Comparison of ENCODE assay signal across 31 cellular contexts in the genomic region with DNA sequence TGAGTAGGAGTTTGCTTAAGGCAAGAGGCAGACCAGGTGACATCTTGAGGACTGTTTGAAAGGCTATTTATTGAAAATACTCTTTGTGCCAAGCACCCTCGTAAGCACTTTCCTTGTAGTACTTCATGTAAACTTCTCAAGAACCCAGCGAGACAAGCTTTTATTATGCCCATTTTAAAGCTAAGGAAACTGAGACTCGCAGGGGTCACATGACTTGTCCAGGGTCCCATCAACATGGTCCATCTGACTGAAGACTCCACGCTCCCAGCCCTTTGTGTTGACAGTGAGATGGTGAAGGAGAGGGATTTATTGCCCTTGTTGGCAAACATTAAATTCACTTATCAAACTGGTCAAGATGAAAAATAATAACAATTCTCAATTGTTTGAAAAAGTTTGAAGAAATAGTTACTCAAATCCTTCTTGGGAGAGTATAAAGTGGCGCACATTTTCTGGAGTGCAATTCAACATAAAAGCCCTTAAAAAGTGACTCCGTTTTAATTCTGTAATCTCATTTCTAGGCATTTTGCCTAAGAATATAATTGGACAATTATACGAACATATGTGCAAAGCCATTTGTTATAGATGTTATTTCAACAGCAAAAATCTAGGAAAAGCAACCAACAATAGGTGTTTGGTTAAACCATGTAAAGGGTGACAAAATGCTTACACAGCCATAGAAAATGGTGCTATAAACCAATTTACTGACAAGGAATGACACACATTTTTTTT.
"Had no signal": no experiment of that assay in that cellular context is flagged by ENCODE, and none has a peak within 500 bp of the region (broad histone marks: within the 10 kb centered on the region; RNA-seq: fewer than 3 reads in every experiment).

No MANE protein-coding gene starts in this region.

- ATAC-seq: activated CD4-positive, CD25-positive, alpha-beta regulatory T cell treated with anti-CD3 and anti-CD28 coated beads, Interleukin-2, amount 50 U/mL, for 24 hours; gastrocnemius medialis; left ventricle myocardium superior; mucosa of descending colon; natural killer cell treated with Interleukin-12 subunit alpha and Interleukin-12 subunit beta and Interleukin-15 and Interleukin-18, amount 100 ng/mL, for 72 hours; stimulated activated memory B cell treated with anti-CD40 and anti-IgM and Interleukin-4, amounts not matched to agents 10 μg/mL and 1 μg/mL and 100 μg/mL, for 72 hours; T-helper 17 cell had no signal

- H3K36me3 ChIP-seq: gastrocnemius medialis, ovary, stomach, thyroid gland, WERI-Rb-1 had no signal

- H3K4me1 ChIP-seq: gastrocnemius medialis, thyroid gland had no signal

- H3K27ac Mint-ChIP-seq: activated naive CD4-positive, alpha-beta T cell treated with anti-CD3 and anti-CD28 coated beads, Interleukin-2, amount 10 ng/mL, durations not matched to agents 7 days and 5 days; activated naive CD8-positive, alpha-beta T cell treated with anti-CD3 and anti-CD28 coated beads, Interleukin-2, amount 10 ng/mL, durations not matched to agents 7 days and 5 days; activated T-helper 1 cell treated with anti-CD3 and anti-CD28 coated beads, Interleukin-12 subunit alpha, Interleukin-12 subunit beta, Interleukin-2, Interleukin-4 antibody, amounts not matched to agents 30 ng/mL and 10 ng/mL and 1 ng/mL, durations not matched to agents 14 hours and 24 hours and 36 hours; natural killer cell treated with Interleukin-12 subunit alpha and Interleukin-12 subunit beta and Interleukin-15 and Interleukin-18, amount 100 ng/mL, for 72 hours; progenitor cell of endocrine pancreas; stimulated activated memory B cell treated with anti-CD40 and anti-IgM and Interleukin-4, amounts not matched to agents 10 μg/mL and 1 μg/mL and 100 μg/mL, for 72 hours; T-helper 17 cell had no signal

- H3K4me1 Mint-ChIP-seq: activated naive CD4-positive, alpha-beta T cell treated with anti-CD3 and anti-CD28 coated beads, Interleukin-2, amount 10 ng/mL, durations not matched to agents 7 days and 5 days; activated naive CD8-positive, alpha-beta T cell treated with anti-CD3 and anti-CD28 coated beads, Interleukin-2, amount 10 ng/mL, durations not matched to agents 7 days and 5 days had no signal

- H3K27ac ChIP-seq: gastrocnemius medialis, ovary, stomach, thyroid gland, WERI-Rb-1 had no signal

- H3K4me3 ChIP-seq: gastrocnemius medialis, mucosa of descending colon, ovary, smooth muscle cell, stomach, thyroid gland had no signal

- DNase-seq: activated CD4-positive, alpha-beta T cell treated with anti-CD3 and anti-CD28 coated beads for 48 hours; activated CD4-positive, alpha-beta T cell treated with anti-CD3 and anti-CD28 coated beads, Interleukin-2, amount 50 U/mL, for 48 hours; activated CD8-positive, alpha-beta memory T cell treated with anti-CD3 and anti-CD28 coated beads, Interleukin-2, amount 50 U/mL, for 4 hours; activated gamma-delta T cell; activated naive CD4-positive, alpha-beta T cell treated with anti-CD3 and anti-CD28 coated beads, Interleukin-2, amount 10 ng/mL, durations not matched to agents 7 days and 5 days; activated naive CD8-positive, alpha-beta T cell treated with anti-CD3 and anti-CD28 coated beads, Interleukin-2, amount 10 ng/mL, durations not matched to agents 7 days and 5 days; activated T-cell treated with anti-CD3 and anti-CD28 coated beads, Interleukin-2, amount 50 U/mL, for 1 hour; amniotic stem cell; central memory CD4-positive, alpha-beta T cell; effector CD8-positive, alpha-beta T cell; erythroblast; gastrocnemius medialis; glutamatergic neuron; islet precursor cell; left ventricle myocardium superior; mucosa of descending colon; ovary; stimulated activated CD4-positive, alpha-beta T cell treated with anti-CD3 and anti-CD28 coated beads, Interleukin-1b, Interleukin-23, amount 100 ng/mL, for 48 hours; stimulated activated CD4-positive, alpha-beta T cell treated with anti-CD3 and anti-CD28 coated beads, Interleukin-4, amount 100 ng/mL, for 4 hours; stimulated activated CD8-positive, alpha-beta memory T cell treated with anti-CD3 and anti-CD28 coated beads, Interleukin-4, amount 100 ng/mL, for 48 hours; stomach; T-helper 17 cell; T1000; thyroid gland; WERI-Rb-1 had no signal

- H3K36me3 Mint-ChIP-seq: activated naive CD4-positive, alpha-beta T cell treated with anti-CD3 and anti-CD28 coated beads, Interleukin-2, amount 10 ng/mL, durations not matched to agents 7 days and 5 days; activated naive CD8-positive, alpha-beta T cell treated with anti-CD3 and anti-CD28 coated beads, Interleukin-2, amount 10 ng/mL, durations not matched to agents 7 days and 5 days; natural killer cell treated with Interleukin-12 subunit alpha and Interleukin-12 subunit beta and Interleukin-15 and Interleukin-18, amount 100 ng/mL, for 72 hours; stimulated activated memory B cell treated with anti-CD40 and anti-IgM and Interleukin-4, amounts not matched to agents 10 μg/mL and 1 μg/mL and 100 μg/mL, for 72 hours had no signal

- H3K27me3 Mint-ChIP-seq: activated naive CD4-positive, alpha-beta T cell treated with anti-CD3 and anti-CD28 coated beads, Interleukin-2, amount 10 ng/mL, durations not matched to agents 7 days and 5 days; activated naive CD8-positive, alpha-beta T cell treated with anti-CD3 and anti-CD28 coated beads, Interleukin-2, amount 10 ng/mL, durations not matched to agents 7 days and 5 days; progenitor cell of endocrine pancreas; stimulated activated memory B cell treated with anti-CD40 and anti-IgM and Interleukin-4, amounts not matched to agents 10 μg/mL and 1 μg/mL and 100 μg/mL, for 72 hours had no signal

- H3K4me3 Mint-ChIP-seq: activated naive CD4-positive, alpha-beta T cell treated with anti-CD3 and anti-CD28 coated beads, Interleukin-2, amount 10 ng/mL, durations not matched to agents 7 days and 5 days; activated naive CD8-positive, alpha-beta T cell treated with anti-CD3 and anti-CD28 coated beads, Interleukin-2, amount 10 ng/mL, durations not matched to agents 7 days and 5 days; activated T-helper 1 cell treated with anti-CD3 and anti-CD28 coated beads, Interleukin-12 subunit alpha, Interleukin-12 subunit beta, Interleukin-2, Interleukin-4 antibody, amounts not matched to agents 30 ng/mL and 10 ng/mL and 1 ng/mL, durations not matched to agents 14 hours and 24 hours and 36 hours; natural killer cell treated with Interleukin-12 subunit alpha and Interleukin-12 subunit beta and Interleukin-15 and Interleukin-18, amount 100 ng/mL, for 72 hours; stimulated activated memory B cell treated with anti-CD40 and anti-IgM and Interleukin-4, amounts not matched to agents 10 μg/mL and 1 μg/mL and 100 μg/mL, for 72 hours; T-helper 17 cell had no signal

- H3K27me3 ChIP-seq: gastrocnemius medialis, ovary, stomach, thyroid gland had no signal

- H3K9me3 ChIP-seq: gastrocnemius medialis, mucosa of descending colon, ovary, thyroid gland had no signal

- H3K9me3 Mint-ChIP-seq: activated naive CD4-positive, alpha-beta T cell treated with anti-CD3 and anti-CD28 coated beads, Interleukin-2, amount 10 ng/mL, durations not matched to agents 7 days and 5 days; activated naive CD8-positive, alpha-beta T cell treated with anti-CD3 and anti-CD28 coated beads, Interleukin-2, amount 10 ng/mL, durations not matched to agents 7 days and 5 days; activated T-helper 1 cell treated with anti-CD3 and anti-CD28 coated beads, Interleukin-12 subunit alpha, Interleukin-12 subunit beta, Interleukin-2, Interleukin-4 antibody, amounts not matched to agents 30 ng/mL and 10 ng/mL and 1 ng/mL, durations not matched to agents 14 hours and 24 hours and 36 hours; natural killer cell treated with Interleukin-12 subunit alpha and Interleukin-12 subunit beta and Interleukin-15 and Interleukin-18, amount 100 ng/mL, for 72 hours; stimulated activated memory B cell treated with anti-CD40 and anti-IgM and Interleukin-4, amounts not matched to agents 10 μg/mL and 1 μg/mL and 100 μg/mL, for 72 hours had no signal
